Comparison of ENCODE assay signal across 4 cellular contexts in the genomic region with DNA sequence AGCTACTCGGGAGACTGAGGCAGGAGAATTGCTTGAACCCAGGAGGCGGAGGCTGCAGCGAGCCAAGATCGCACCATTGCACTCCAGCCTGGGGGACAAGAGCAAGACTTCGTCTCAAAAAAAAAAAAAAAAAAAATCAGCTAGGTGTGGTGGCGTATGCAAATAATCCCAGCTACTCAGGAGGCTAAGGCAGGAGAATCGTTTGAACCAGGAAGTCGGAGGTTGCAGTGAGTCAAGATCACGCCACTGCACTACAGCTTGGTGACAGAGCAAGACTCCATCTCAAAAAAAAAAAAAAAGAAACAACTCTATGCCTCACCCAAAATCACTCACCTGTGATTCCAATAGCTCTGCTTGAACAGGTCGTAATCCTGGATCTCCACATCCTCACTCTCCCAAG. TPM values are rescaled to one million over a fixed set of nuclear protein-coding genes. Genes with fewer than 3 reads are reported as not detected.
"Had no signal": no experiment of that assay in that cellular context is flagged by ENCODE, and none has a peak within 500 bp of the region (broad histone marks: within the 10 kb centered on the region; RNA-seq: fewer than 3 reads in every experiment).

No MANE protein-coding gene starts in this region.

RNA-seq across cellular contexts. Expression of a gene that starts 40.1 kb away (rescaled TPM):
- total RNA-seq: IMR-90, LHCN-M2, M059J, SJSA1 had no signal
- polyA plus RNA-seq: IMR-90 had no signal

RNA-seq across cellular contexts. Expression of a gene that starts 51.6 kb away (rescaled TPM):
- total RNA-seq: IMR-90, LHCN-M2, M059J, SJSA1 had no signal
